ENCODE assay signal across 8 cellular contexts in genomic region chr19:35000647-35001501, GRCh38. TPM values are rescaled to one million over a fixed set of nuclear protein-coding genes. Genes with fewer than 3 reads are reported as not detected.
DNase-seq lines count a peak whose midpoint lies in the region.

No MANE protein-coding gene starts in this region.

- no peak overlapping the region for H4K5ac ChIP-seq in mesendoderm (ENCODE audit: low read length)

- peak overlapping the region; percentile 66 for H3K23ac ChIP-seq in mesendoderm (ENCODE audit: low read length)

- H3K9me3 ChIP-seq in ectodermal cell (ENCODE audit: control insufficient read depth, low read length) = no peaks in the 10 kb centered on the region

- peak overlapping the region; percentile 95 for H2AK5ac ChIP-seq in mesendoderm (ENCODE audit: low read length)

- no peaks in the 10 kb centered on the region for H3K9me3 Mint-ChIP-seq in activated CD4-positive, alpha-beta T cell treated with anti-CD3 and anti-CD28 coated beads, Interleukin-2, amount 10 ng/mL, durations not matched to agents 24 days and 14 days

- H3K9ac ChIP-seq in mesendoderm (ENCODE audit: low read length) = peak overlapping the region; percentile 99

- H3K18ac ChIP-seq in mesendoderm (ENCODE audit: low read length) = peak overlapping the region; percentile 95

- H3K4me3 ChIP-seq in ectodermal cell (ENCODE audit: insufficient read depth, low read depth, low read length) (peak overlapping the region; percentile 57), mesendoderm (ENCODE audit: low read length) (peak overlapping the region; percentile 96)

- H3K56ac ChIP-seq in mesendoderm (ENCODE audit: low read length) = peak overlapping the region; percentile 98

- H2BK5ac ChIP-seq in mesendoderm (ENCODE audit: low read length) = peak overlapping the region; percentile 70

- H3K4me2 ChIP-seq in mesendoderm (ENCODE audit: low read length) = peak overlapping the region; percentile 99

- peaks cover 48% of the 10 kb centered on the region for H3K79me2 ChIP-seq in mesendoderm (ENCODE audit: control insufficient read depth, insufficient read depth, low read length)

- peak overlapping the region; percentile 97 for H3K4me3 Mint-ChIP-seq in activated CD4-positive, alpha-beta T cell treated with anti-CD3 and anti-CD28 coated beads, Interleukin-2, amount 10 ng/mL, durations not matched to agents 24 days and 14 days

- H3K36me3 ChIP-seq in ectodermal cell (ENCODE audit: control insufficient read depth, insufficient read depth, low read length) (peaks cover 6% of the 10 kb centered on the region), mesendoderm (ENCODE audit: control insufficient read depth, insufficient read depth, low read length) (peaks cover 3% of the 10 kb centered on the region)

- peak overlapping the region; percentile 57 for H3K27ac ChIP-seq in ectodermal cell (ENCODE audit: insufficient read depth, low read depth, low read length, poor library complexity, severe bottlenecking)
- H3K27ac ChIP-seq in mesendoderm (ENCODE audit: low read depth, low read length) = peak overlapping the region; percentile 66

- H2BK120ac ChIP-seq in mesendoderm (ENCODE audit: low read depth, low read length) = peak overlapping the region; percentile 56

- H2BK15ac ChIP-seq in mesendoderm (replicated peaks; ENCODE audit: low read depth) = no peak overlapping the region

- intact Hi-C loops in activated CD4-positive, alpha-beta T cell treated with anti-CD3 and anti-CD28 coated beads, Interleukin-2, amount 10 ng/mL, durations not matched to agents 24 days and 14 days (cut with micrococcal nuclease) = loop anchor here (1.0 kb wide), 2 partner anchors 11 to 28 kb away; no protein-coding TSS in a partner anchor

- H3K27me3 ChIP-seq in ectodermal cell (ENCODE audit: control insufficient read depth, insufficient read depth, low read length, poor library complexity, severe bottlenecking) (no peaks in the 10 kb centered on the region), mesendoderm (ENCODE audit: insufficient read depth, low read length, poor library complexity) (no peaks in the 10 kb centered on the region)

- peak; percentile 64 for DNase-seq in activated gamma-delta T cell treated with Interleukin-2 at 50 U/mL for 16 hours
- DNase-seq in activated gamma-delta T cell (lab: John Stamatoyannopoulos, UW) = no peak
- DNase-seq in NCI-H1694 (lab: John Stamatoyannopoulos, UW) = peak; percentile 15
- peak; percentile 85 for DNase-seq in activated CD4-positive, alpha-beta T cell treated with anti-CD3 and anti-CD28 coated beads, Interleukin-2, amount 10 ng/mL, durations not matched to agents 24 days and 14 days
- DNase-seq in mesendoderm = peak; percentile 66
- DNase-seq in stimulated activated naive CD4-positive, alpha-beta T cell (lab: John Stamatoyannopoulos, UW) = peak; percentile 34 to 71 (median 58)
- no peak for DNase-seq in globus pallidus (ENCODE audit: low spot score)

- WGBS in ectodermal cell, 2 experiments = 4 to 5% methylated on average over 46 of the region's 46 CpGs
- no CpG with 5 or more reads among the region's 46 CpGs for WGBS in mesendoderm (ENCODE audit: extremely low coverage, insufficient coverage, low lambda C conversion rate)

- peak overlapping the region; percentile 77 for H4K8ac ChIP-seq in mesendoderm (ENCODE audit: low read depth, low read length)

- peaks cover 12% of the 10 kb centered on the region for H3K4me1 ChIP-seq in ectodermal cell (ENCODE audit: control insufficient read depth, insufficient read depth, low read length)
- peaks cover 9% of the 10 kb centered on the region for H3K4me1 ChIP-seq in mesendoderm (ENCODE audit: control insufficient read depth, low read depth, low read length)

- peaks cover 29% of the 10 kb centered on the region for H3K36me3 Mint-ChIP-seq in activated CD4-positive, alpha-beta T cell treated with anti-CD3 and anti-CD28 coated beads, Interleukin-2, amount 10 ng/mL, durations not matched to agents 24 days and 14 days (ENCODE audit: low read depth)

- peaks cover 23% of the 10 kb centered on the region for H3K79me1 ChIP-seq in mesendoderm (ENCODE audit: low read length)

- peaks cover 56% of the 10 kb centered on the region for H3K4me1 Mint-ChIP-seq in activated CD4-positive, alpha-beta T cell treated with anti-CD3 and anti-CD28 coated beads, Interleukin-2, amount 10 ng/mL, durations not matched to agents 24 days and 14 days

- H3K27ac Mint-ChIP-seq in activated CD4-positive, alpha-beta T cell treated with anti-CD3 and anti-CD28 coated beads, Interleukin-2, amount 10 ng/mL, durations not matched to agents 24 days and 14 days = peak overlapping the region; percentile 95

- peak overlapping the region; percentile 98 for H3K4ac ChIP-seq in mesendoderm (ENCODE audit: low read depth, low read length)

- no peaks in the 10 kb centered on the region for H3K27me3 Mint-ChIP-seq in activated CD4-positive, alpha-beta T cell treated with anti-CD3 and anti-CD28 coated beads, Interleukin-2, amount 10 ng/mL, durations not matched to agents 24 days and 14 days

RNA-seq across cellular contexts. Expression of gene GRAMD1A, which starts 0.8 kb away (rescaled TPM):
- total RNA-seq in activated CD4-positive, alpha-beta T cell treated with anti-CD3 and anti-CD28 coated beads, Interleukin-2, amount 10 ng/mL, durations not matched to agents 24 days and 14 days = 160 and 176 TPM in 2 replicates
- polyA plus RNA-seq in ectodermal cell (2013, experiment 1 of 4) = 98.0 TPM
- polyA plus RNA-seq in ectodermal cell (2013, experiment 2 of 4) = 83.7 TPM
- 75.9 TPM for polyA plus RNA-seq in ectodermal cell (2013, experiment 3 of 4)
- 77.4 TPM for polyA plus RNA-seq in ectodermal cell (2013, experiment 4 of 4)
- 97.4 TPM for polyA plus RNA-seq in mesendoderm (2013, experiment 1 of 2)
- polyA plus RNA-seq in mesendoderm (2013, experiment 2 of 2) = 98.6 TPM

RNA-seq across cellular contexts. Expression of gene SCN1B, which starts 29.4 kb away (rescaled TPM):
- 0.78 and 0.96 TPM in 2 replicates for total RNA-seq in activated CD4-positive, alpha-beta T cell treated with anti-CD3 and anti-CD28 coated beads, Interleukin-2, amount 10 ng/mL, durations not matched to agents 24 days and 14 days
- polyA plus RNA-seq in ectodermal cell (2013, experiment 1 of 4) = 3.1 TPM
- 3.5 TPM for polyA plus RNA-seq in ectodermal cell (2013, experiment 2 of 4)
- polyA plus RNA-seq in ectodermal cell (2013, experiment 3 of 4) = 3.0 TPM
- polyA plus RNA-seq in ectodermal cell (2013, experiment 4 of 4) = 2.7 TPM
- polyA plus RNA-seq in mesendoderm (2013, experiment 1 of 2) = 0.63 TPM
- 0.81 TPM for polyA plus RNA-seq in mesendoderm (2013, experiment 2 of 2)

RNA-seq across cellular contexts. Expression of gene ZNF792, which starts 36.8 kb away (rescaled TPM):
- total RNA-seq in activated CD4-positive, alpha-beta T cell treated with anti-CD3 and anti-CD28 coated beads, Interleukin-2, amount 10 ng/mL, durations not matched to agents 24 days and 14 days = 5.0 and 5.8 TPM in 2 replicates
- polyA plus RNA-seq in ectodermal cell (2013, experiment 1 of 4) = 3.5 TPM
- 3.7 TPM for polyA plus RNA-seq in ectodermal cell (2013, experiment 2 of 4)
- 2.9 TPM for polyA plus RNA-seq in ectodermal cell (2013, experiment 3 of 4)
- polyA plus RNA-seq in ectodermal cell (2013, experiment 4 of 4) = 3.0 TPM
- polyA plus RNA-seq in mesendoderm (2013, experiment 1 of 2) = 5.9 TPM
- 5.5 TPM for polyA plus RNA-seq in mesendoderm (2013, experiment 2 of 2)

RNA-seq across cellular contexts. Expression of gene HPN, which starts 40.6 kb away (rescaled TPM):
- 0.09 TPM in 1 of 2 replicates, not detected in the other for total RNA-seq in activated CD4-positive, alpha-beta T cell treated with anti-CD3 and anti-CD28 coated beads, Interleukin-2, amount 10 ng/mL, durations not matched to agents 24 days and 14 days
- polyA plus RNA-seq in ectodermal cell (2013, experiment 1 of 4) = 1.7 TPM
- polyA plus RNA-seq in ectodermal cell (2013, experiment 2 of 4) = 1.4 TPM
- polyA plus RNA-seq in ectodermal cell (2013, experiment 3 of 4) = 0.85 TPM
- 1.5 TPM for polyA plus RNA-seq in ectodermal cell (2013, experiment 4 of 4)
- 2.0 TPM for polyA plus RNA-seq in mesendoderm (2013, experiment 1 of 2)
- polyA plus RNA-seq in mesendoderm (2013, experiment 2 of 2) = 2.0 TPM

Comparison
In these comparisons a context has a peak if more than half of its experiments do, and no peak if none do; other contexts are left out.
1. DNase-seq: peak in activated gamma-delta T cell treated with Interleukin-2 at 50 U/mL for 16 hours (single experiment), NCI-H1694 (single experiment), activated CD4-positive, alpha-beta T cell treated with anti-CD3 and anti-CD28 coated beads, Interleukin-2, amount 10 ng/mL, durations not matched to agents 24 days and 14 days (single experiment), mesendoderm (single experiment) and stimulated activated naive CD4-positive, alpha-beta T cell (6 of 6); none in activated gamma-delta T cell (single experiment) and globus pallidus (single experiment).